In genomic region chr17:74769856-74770497, GRCh38 we compare ENCODE assay signal across 1 cellular context.
TF ChIP-seq lines count a peak whose summit lies in the region.

No MANE protein-coding gene starts in this region.

TF ChIP-seq in HepG2, 621 proteins besides CTCF, POLR2A, EP300 and RAD21 (continued from another document and continues in another):
- no peak for TF ChIP-seq TRAFD1 (CRISPR knock-in tag; IDR thresholded peaks at IDR 0.05; ENCODE audit: borderline replicate concordance)
- TF ChIP-seq ATF3 (CRISPR knock-in tag; IDR thresholded peaks at IDR 0.05): no peak
- TF ChIP-seq ZNF788 (CRISPR knock-in tag; IDR thresholded peaks at IDR 0.05; ENCODE audit: borderline replicate concordance): no peak
- no peak for TF ChIP-seq ZNF207 (IDR thresholded peaks at IDR 0.05; ENCODE audit: borderline replicate concordance)
- TF ChIP-seq SRF (IDR thresholded peaks at IDR 0.05; ENCODE audit: low read depth, low read length): no peak
- no peak for TF ChIP-seq CBFB (CRISPR knock-in tag; IDR thresholded peaks at IDR 0.05)
- TF ChIP-seq JUND (CRISPR knock-in tag; IDR thresholded peaks at IDR 0.05): no peak
- 0 out of 2 replicates have a peak, but pooled peaks have one; percentile 0 for TF ChIP-seq ZNF383 (CRISPR knock-in tag; IDR thresholded peaks at IDR 0.05; ENCODE audit: borderline replicate concordance)
- TF ChIP-seq PATZ1 (CRISPR knock-in tag; IDR thresholded peaks at IDR 0.05): 0 out of 2 replicates have a peak, but pooled peaks have one; percentile 15
- no peak for TF ChIP-seq GPBP1L1 (CRISPR knock-in tag; IDR thresholded peaks at IDR 0.05)
- TF ChIP-seq ZNF749 (CRISPR knock-in tag; IDR thresholded peaks at IDR 0.05; ENCODE audit: borderline replicate concordance): no peak
- TF ChIP-seq ZNF563 (CRISPR knock-in tag; IDR thresholded peaks at IDR 0.05): 0 out of 2 replicates have a peak, but pooled peaks have one; percentile 21
- no peak for TF ChIP-seq ZBTB2 (CRISPR knock-in tag; IDR thresholded peaks at IDR 0.05; ENCODE audit: low read depth)
- no peak for TF ChIP-seq SMAD3 (CRISPR knock-in tag; IDR thresholded peaks at IDR 0.05)
- no peak for TF ChIP-seq CBX2 (IDR thresholded peaks at IDR 0.05; ENCODE audit: low read depth, low read length)
- TF ChIP-seq CBX2 (CRISPR knock-in tag; IDR thresholded peaks at IDR 0.05; ENCODE audit: low read depth): no peak
- TF ChIP-seq ZNF761 (CRISPR knock-in tag; conservative IDR thresholded peaks at IDR 0.05): no peak
- TF ChIP-seq ZNF770 (CRISPR knock-in tag; IDR thresholded peaks at IDR 0.05): no peak
- TF ChIP-seq RBM22 (optimal IDR thresholded peaks at IDR 0.05; ENCODE audit: low read length): peak; percentile 97
- TF ChIP-seq SSRP1 (CRISPR knock-in tag; IDR thresholded peaks at IDR 0.05): peak; percentile 52; the same call in 1 of the 2 replicates
- TF ChIP-seq BRF2 (CRISPR knock-in tag; IDR thresholded peaks at IDR 0.05): no peak; the same call in 1 of the 2 replicates
- TF ChIP-seq ZBTB4 (CRISPR knock-in tag; IDR thresholded peaks at IDR 0.05; ENCODE audit: borderline replicate concordance): no peak
- TF ChIP-seq ISX (CRISPR knock-in tag; conservative IDR thresholded peaks at IDR 0.05): no peak
- TF ChIP-seq ESRRA (CRISPR knock-in tag; IDR thresholded peaks at IDR 0.05; ENCODE audit: low read depth): 0 out of 2 replicates have a peak, but pooled peaks have one; percentile 5
- TF ChIP-seq TFAP4 (IDR thresholded peaks at IDR 0.05; ENCODE audit: borderline replicate concordance, low read depth): peak; percentile 5; the same call in 1 of the 2 replicates
- no peak; the same call in 1 of the 2 replicates for TF ChIP-seq ZNF772 (CRISPR knock-in tag; IDR thresholded peaks at IDR 0.05)
- no peak for TF ChIP-seq AKNA (CRISPR knock-in tag; IDR thresholded peaks at IDR 0.05; ENCODE audit: borderline replicate concordance)
- TF ChIP-seq ZEB1 (IDR thresholded peaks at IDR 0.05; ENCODE audit: insufficient replicate concordance, low read depth): peak; percentile 26
- no peak; the same call in 1 of the 2 replicates for TF ChIP-seq KDM2A (CRISPR knock-in tag; IDR thresholded peaks at IDR 0.05; ENCODE audit: borderline replicate concordance, low read depth)
- TF ChIP-seq CREM (IDR thresholded peaks at IDR 0.05): no peak
- no peak for TF ChIP-seq CREM (CRISPR knock-in tag; IDR thresholded peaks at IDR 0.05)
- TF ChIP-seq GFI1 (CRISPR knock-in tag; IDR thresholded peaks at IDR 0.05; ENCODE audit: borderline replicate concordance): no peak
- 0 out of 2 replicates have a peak, but pooled peaks have one; percentile 24 for TF ChIP-seq ZNF598 (CRISPR knock-in tag; IDR thresholded peaks at IDR 0.05; ENCODE audit: borderline replicate concordance)
- no peak for TF ChIP-seq ELK4 (CRISPR knock-in tag; IDR thresholded peaks at IDR 0.05; ENCODE audit: borderline replicate concordance)
- no peak for TF ChIP-seq ZNF883 (CRISPR knock-in tag; IDR thresholded peaks at IDR 0.05; ENCODE audit: not compliant biosample characterization)
